ENCODE assay signal across 1 cellular context in the genomic region with DNA sequence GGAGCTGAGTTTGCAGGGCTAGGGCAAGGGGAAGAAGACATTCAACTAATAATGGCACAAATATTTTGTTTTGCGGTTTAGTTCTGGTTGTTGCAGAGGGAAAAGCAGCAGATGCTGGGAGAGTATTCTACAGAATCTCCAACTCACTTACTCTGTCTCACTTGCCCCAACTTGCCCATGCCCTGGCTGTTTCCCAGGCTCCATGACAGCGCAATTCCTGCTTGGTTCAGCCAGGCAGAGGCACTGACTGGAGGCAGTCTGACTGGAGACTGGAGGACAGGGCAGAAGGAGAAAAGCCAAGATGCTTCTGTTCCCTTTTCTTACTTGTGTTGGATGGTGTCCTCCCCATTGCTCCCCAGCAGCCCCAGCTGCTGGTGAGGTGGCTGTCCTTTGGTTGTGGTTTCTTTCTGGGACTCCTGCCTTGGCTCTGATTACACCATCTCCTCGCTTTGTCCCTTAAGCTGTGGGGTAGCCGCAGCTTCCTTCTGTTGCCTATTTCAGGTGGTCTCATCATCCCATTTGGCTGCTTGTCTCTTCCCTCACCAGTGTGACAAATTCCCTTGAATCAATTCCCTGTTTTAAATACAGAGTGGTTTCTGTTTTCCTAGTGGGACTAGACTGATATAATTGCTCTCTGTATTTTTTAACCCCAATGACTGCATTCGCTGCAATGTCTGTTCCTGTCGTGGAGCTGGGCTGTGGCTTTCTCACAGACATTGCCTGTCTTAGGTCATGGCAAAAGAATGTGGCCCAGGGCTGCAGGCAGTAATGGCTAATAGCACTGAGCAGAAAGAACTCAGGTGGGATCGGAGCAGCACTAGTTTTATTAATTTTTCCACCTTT.
TF ChIP-seq lines count a peak whose summit lies in the region.

No MANE protein-coding gene starts in this region.

TF ChIP-seq in HepG2, 621 proteins besides CTCF, POLR2A, EP300 and RAD21 (continued from another document):
- no peak for TF ChIP-seq CREB3 (CRISPR knock-in tag; IDR thresholded peaks at IDR 0.05)
- TF ChIP-seq JUND (CRISPR knock-in tag; IDR thresholded peaks at IDR 0.05): 0 out of 2 replicates have a peak, but pooled peaks have one; percentile 46
- no peak for TF ChIP-seq JDP2 (CRISPR knock-in tag; IDR thresholded peaks at IDR 0.05; ENCODE audit: borderline replicate concordance)
- no peak for TF ChIP-seq ZNF709 (CRISPR knock-in tag; IDR thresholded peaks at IDR 0.05)
- no peak for TF ChIP-seq ATF7 (IDR thresholded peaks at IDR 0.05)
- peak; percentile 47; the same call in 1 of the 2 replicates for TF ChIP-seq ATF7 (CRISPR knock-in tag; IDR thresholded peaks at IDR 0.05)
- TF ChIP-seq, protein P1, sequence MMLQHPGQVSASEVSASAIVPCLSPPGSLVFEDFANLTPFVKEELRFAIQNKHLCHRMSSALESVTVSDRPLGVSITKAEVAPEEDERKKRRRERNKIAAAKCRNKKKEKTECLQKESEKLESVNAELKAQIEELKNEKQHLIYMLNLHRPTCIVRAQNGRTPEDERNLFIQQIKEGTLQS (CRISPR knock-in tag; IDR thresholded peaks at IDR 0.05): peak; percentile 58
- no peak for TF ChIP-seq ZNF710 (CRISPR knock-in tag; IDR thresholded peaks at IDR 0.05; ENCODE audit: borderline replicate concordance)
- no peak for TF ChIP-seq ZMYM3 (CRISPR knock-in tag; IDR thresholded peaks at IDR 0.05)
- no peak for TF ChIP-seq GATAD2A (CRISPR knock-in tag; IDR thresholded peaks at IDR 0.05)
